ENCODE assay signal across 8 cellular contexts in the genomic region with DNA sequence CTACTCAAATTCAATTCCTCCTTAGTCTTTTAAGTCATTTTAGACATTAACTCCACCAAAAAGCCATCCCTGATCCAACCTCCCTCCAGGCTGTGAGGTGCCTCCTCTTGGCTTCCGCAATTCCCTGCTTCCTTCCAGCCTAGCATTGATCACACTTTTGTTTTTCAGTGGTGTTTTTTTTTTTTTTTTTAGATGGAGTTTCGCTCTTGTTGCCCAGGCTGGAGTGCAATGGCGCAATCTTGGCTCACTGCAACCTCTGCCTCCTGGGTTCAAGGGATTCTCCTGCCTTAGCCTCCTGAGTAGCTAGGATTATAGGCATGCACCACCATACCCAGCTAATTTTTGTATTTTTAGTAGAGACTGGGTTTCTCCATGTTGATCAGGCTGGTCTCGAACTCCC. TPM values are rescaled to one million over a fixed set of nuclear protein-coding genes. Genes with fewer than 3 reads are reported as not detected.
"Had no signal": no experiment of that assay in that cellular context is flagged by ENCODE, and none has a peak within 500 bp of the region (broad histone marks: within the 10 kb centered on the region; RNA-seq: fewer than 3 reads in every experiment).

No MANE protein-coding gene starts in this region.

RNA-seq across cellular contexts. Expression of a gene that starts 25.5 kb away (rescaled TPM):
- total RNA-seq: LHCN-M2, MCF 10A, NCI-H460, OCI-LY7, PC-9, RPMI7951, SJCRH30, SK-MEL-5 had no signal
